In the genomic region with DNA sequence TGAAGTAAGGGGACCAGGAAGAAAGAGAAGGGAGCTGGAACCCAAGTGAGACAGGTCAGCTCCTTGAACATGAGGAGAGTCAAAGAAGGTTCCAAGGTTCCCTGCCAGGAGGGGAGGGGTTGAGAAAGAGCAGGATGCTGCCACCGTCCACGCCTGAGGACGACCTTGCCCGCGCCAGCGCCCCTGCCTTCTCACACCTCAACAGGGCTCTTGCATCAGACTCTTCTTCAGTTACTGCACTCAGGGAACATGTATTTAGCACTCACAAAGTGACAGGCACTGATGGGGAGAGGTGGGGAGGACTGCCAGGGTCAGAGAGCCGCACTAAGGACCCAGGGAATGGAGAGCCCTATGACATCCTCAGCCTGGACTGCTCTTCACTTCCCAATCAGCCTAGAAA, we compare ENCODE assay signal across 20 cellular contexts.
DNase-seq lines count a peak whose midpoint lies in the region; ATAC-seq, FAIRE-seq and TF ChIP-seq lines count a peak whose summit lies in the region.
"Had no signal": no experiment of that assay in that cellular context is flagged by ENCODE, and none has a peak within 500 bp of the region (broad histone marks: within the 10 kb centered on the region; RNA-seq: fewer than 3 reads in every experiment).

No MANE protein-coding gene starts in this region.

- in situ Hi-C loops in K562 (cut with MboI) = no loop called here

- H3K9me3 ChIP-seq in K562 (replicated peaks; ENCODE audit: control insufficient read depth, insufficient read depth, low read depth, low read length) (no peaks in the 10 kb centered on the region), endodermal cell (ENCODE audit: control insufficient read depth, low read length) (no peaks in the 10 kb centered on the region), psoas muscle (no peaks in the 10 kb centered on the region)
- H3K9me3 ChIP-seq: BE2C had no signal

- H3K27me3 Mint-ChIP-seq in endodermal cell (ENCODE audit: insufficient read depth) = peaks cover 3% of the 10 kb centered on the region
- no peaks in the 10 kb centered on the region for H3K27me3 Mint-ChIP-seq in activated naive CD4-positive, alpha-beta T cell treated with anti-CD3 and anti-CD28 coated beads for 36 hours (ENCODE audit: low read depth)

- no peak for TF ChIP-seq CTCF in K562 (IDR thresholded peaks at IDR 0.05 in 2 of 3, conservative IDR thresholded peaks at IDR 0.05 in 1 of 3; ENCODE audit: insufficient read depth in 2 of 3, low read depth in 1 of 3, low read length in 3 of 3)
- TF ChIP-seq CTCF in endodermal cell (conservative IDR thresholded peaks at IDR 0.05) = no peak
- no peak for TF ChIP-seq CTCF in psoas muscle (IDR thresholded peaks at IDR 0.05)

- H3K4me1 ChIP-seq in K562 (replicated peaks in 1 of 2; ENCODE audit: control insufficient read depth in 2 of 2, insufficient read depth in 2 of 2, low read length in 2 of 2) (peaks cover 0 to 7% of the 10 kb centered on the region in 2 experiments; a peak in 3 of 5 replicates), endodermal cell (ENCODE audit: control insufficient read depth, insufficient read depth, low read length) (peaks cover 5% of the 10 kb centered on the region), psoas muscle (peaks cover 17% of the 10 kb centered on the region)

- no peak for ATAC-seq in K562
- ATAC-seq in psoas muscle = peak; percentile 87 to 99 (median 94)
- ATAC-seq in HG02588 (IDR thresholded peaks at IDR 0.05; ENCODE audit: unreplicated experiment) = no peak

- CTCF ChIA-PET in K562 (lab: Yijun Ruan, JAX; ENCODE audit: low intra/inter-chr PET ratio) = no interaction called here
- CTCF ChIA-PET in activated naive CD4-positive, alpha-beta T cell treated with anti-CD3 and anti-CD28 coated beads for 36 hours (lab: Charles Lee) = no interaction called here

- H4K20me1 ChIP-seq in K562 (replicated peaks; ENCODE audit: control insufficient read depth, insufficient read depth, low read length) = no peaks in the 10 kb centered on the region

- peaks cover 26% of the 10 kb centered on the region for H3K4me1 Mint-ChIP-seq in endodermal cell
- peaks cover 11% of the 10 kb centered on the region for H3K4me1 Mint-ChIP-seq in activated naive CD4-positive, alpha-beta T cell treated with anti-CD3 and anti-CD28 coated beads for 36 hours (ENCODE audit: low read depth)

- no peak for DNase-seq in K562 (ENCODE audit: extremely low read depth in 1 of 4, low spot score in 3 of 4)
- DNase-seq in endodermal cell = peak; percentile 42
- DNase-seq in psoas muscle = peak; percentile 30 to 84
- DNase-seq in activated naive CD4-positive, alpha-beta T cell treated with anti-CD3 and anti-CD28 coated beads for 36 hours = no peak
- no peak for DNase-seq in SW 1271 (lab: John Stamatoyannopoulos, UW)
- DNase-seq: ACHN; BE2C; C1 segment of cervical spinal cord; CD4-positive, CD25-positive, alpha-beta regulatory T cell; CD8-positive, alpha-beta memory T cell; COR-L47; DMS 273 treated with DMSO at 0.1 percent for 48 hours; DMS53; GDM1; GOT3; H9 had no signal

- no TSS peak for BruUV-seq in K562 (replicated peaks; lab: Mats Ljungman, UMichigan)

- TF ChIP-seq POLR2A in K562 (conservative IDR thresholded peaks at IDR 0.05) = no peak

- no peak overlapping the region for H3K4me3 Mint-ChIP-seq in endodermal cell
- no peak overlapping the region for H3K4me3 Mint-ChIP-seq in activated naive CD4-positive, alpha-beta T cell treated with anti-CD3 and anti-CD28 coated beads for 36 hours
- H3K4me3 Mint-ChIP-seq: CD4-positive, CD25-positive, alpha-beta regulatory T cell; CD8-positive, alpha-beta memory T cell; H9 had no signal

- H3K36me3 ChIP-seq in K562 (ENCODE audit: control insufficient read depth, insufficient read depth, low read length) (no peaks in the 10 kb centered on the region), endodermal cell (ENCODE audit: control insufficient read depth, insufficient read depth, low read length) (no peaks in the 10 kb centered on the region), psoas muscle (ENCODE audit: insufficient read depth in 1 of 2, low read depth in 1 of 2) (no peaks in the 10 kb centered on the region)
- H3K36me3 ChIP-seq: BE2C had no signal

- H3K27me3 ChIP-seq in K562 (ENCODE audit: control insufficient read depth in 2 of 2, insufficient read depth in 2 of 2, low read length in 2 of 2) (no peaks in the 10 kb centered on the region), endodermal cell (ENCODE audit: control insufficient read depth, insufficient read depth, low read length, poor library complexity, severe bottlenecking) (no peaks in the 10 kb centered on the region), psoas muscle (ENCODE audit: insufficient read depth in 3 of 3, low read length in 2 of 3) (no peaks in the 10 kb centered on the region)
- H3K27me3 ChIP-seq: BE2C had no signal

- POLR2A ChIA-PET in K562 (lab: Yijun Ruan, JAX) = interaction anchor here (0.7 kb wide), 1 partner anchor 9 kb away, joined by 3 read pairs; no protein-coding TSS in a partner anchor

- 91% methylated on average over 7 of the region's 7 CpGs for WGBS in K562 (ENCODE audit: insufficient coverage, low coverage, missing lambda C conversion rate)
- WGBS in endodermal cell (ENCODE audit: insufficient coverage in 1 of 2, insufficient read length in 1 of 2), 2 experiments = 95 to 100% methylated on average over 2 to 7 of the region's 7 CpGs
- 43 to 83% (median 47%) methylated on average over 7 of the region's 7 CpGs for WGBS in psoas muscle, 3 donors

- H3K36me3 Mint-ChIP-seq in endodermal cell (ENCODE audit: low read depth) = no peaks in the 10 kb centered on the region
- H3K36me3 Mint-ChIP-seq in activated naive CD4-positive, alpha-beta T cell treated with anti-CD3 and anti-CD28 coated beads for 36 hours (ENCODE audit: low read depth) = no peaks in the 10 kb centered on the region
- H3K36me3 Mint-ChIP-seq: CD4-positive, CD25-positive, alpha-beta regulatory T cell; CD8-positive, alpha-beta memory T cell had no signal

- H3K27ac ChIP-seq in K562 (ENCODE audit: extremely low read depth, low read depth, low read length) (no peak overlapping the region), endodermal cell (ENCODE audit: low read depth, low read length) (no peak overlapping the region), psoas muscle (peak overlapping the region; percentile 41)

- TF ChIP-seq EP300 in K562 (IDR thresholded peaks at IDR 0.05; ENCODE audit: low read length) = no peak

- H3K9me1 ChIP-seq in K562 (ENCODE audit: control insufficient read depth, insufficient read depth, low read length) = no peaks in the 10 kb centered on the region

- no peaks in the 10 kb centered on the region for H3K79me2 ChIP-seq in K562 (ENCODE audit: control insufficient read depth, insufficient read depth, low read length)

- H3K9ac ChIP-seq in K562 (ENCODE audit: insufficient read depth in 1 of 2, low read depth in 2 of 2, low read length in 2 of 2) (no peak overlapping the region), endodermal cell (ENCODE audit: extremely low read depth, low read length, poor library complexity, severe bottlenecking) (no peak overlapping the region)

- H3K9me3 Mint-ChIP-seq in endodermal cell = no peaks in the 10 kb centered on the region
- peaks cover 3% of the 10 kb centered on the region for H3K9me3 Mint-ChIP-seq in activated naive CD4-positive, alpha-beta T cell treated with anti-CD3 and anti-CD28 coated beads for 36 hours
- H3K9me3 Mint-ChIP-seq: H9 had no signal

- FAIRE-seq in K562 (lab: Jason Lieb, UNC) = no peak
- FAIRE-seq: A204.1, GM12892, GM18507 had no signal

- H3K4me3 ChIP-seq in K562 (no peak overlapping the region), endodermal cell (ENCODE audit: low read length) (no peak overlapping the region), psoas muscle (no peak overlapping the region)

- peak overlapping the region; percentile 21; the same call in 1 of the 2 replicates for H2AFZ ChIP-seq in K562 (ENCODE audit: low read depth, low read length)

- H3K27ac Mint-ChIP-seq in endodermal cell = peak overlapping the region; percentile 50
- H3K27ac Mint-ChIP-seq in activated naive CD4-positive, alpha-beta T cell treated with anti-CD3 and anti-CD28 coated beads for 36 hours = no peak overlapping the region

- no peak overlapping the region for H3K4me2 ChIP-seq in K562 (ENCODE audit: insufficient read depth, low read length)

- intact Hi-C loops in K562 (cut with micrococcal nuclease) = no loop called here
- intact Hi-C loops in psoas muscle (cut with DNase I) = no loop called here
- intact Hi-C loops in activated naive CD4-positive, alpha-beta T cell treated with anti-CD3 and anti-CD28 coated beads for 36 hours (cut with micrococcal nuclease) = no loop called here

- TF ChIP-seq RAD21 in K562 (CRISPR knock-in tag; conservative IDR thresholded peaks at IDR 0.05 in 1 of 2, IDR thresholded peaks at IDR 0.05 in 1 of 2) = no peak

TF ChIP-seq in K562, 482 proteins besides CTCF, POLR2A, EP300 and RAD21:
- TF ChIP-seq KLF10 (CRISPR knock-in tag; IDR thresholded peaks at IDR 0.05) (no peak), MTA3 (IDR thresholded peaks at IDR 0.05; ENCODE audit: borderline replicate concordance) (no peak), ZNF263 (CRISPR knock-in tag; IDR thresholded peaks at IDR 0.05; ENCODE audit: borderline replicate concordance) (0 out of 2 replicates have a peak, but pooled peaks have one; percentile 20), ZNF583 (CRISPR knock-in tag; IDR thresholded peaks at IDR 0.05) (no peak)

Comparison
In these comparisons a context has a peak if more than half of its experiments do, and no peak if none do; other contexts are left out.
1. ATAC-seq: peak in psoas muscle (4 of 4); none in K562 (single experiment) and HG02588 (single experiment).
2. DNase-seq: peak in endodermal cell (single experiment) and psoas muscle (2 of 2); none in K562 (0 of 4), activated naive CD4-positive, alpha-beta T cell treated with anti-CD3 and anti-CD28 coated beads for 36 hours (single experiment) and SW 1271 (0 of 2).